In the genomic region with DNA sequence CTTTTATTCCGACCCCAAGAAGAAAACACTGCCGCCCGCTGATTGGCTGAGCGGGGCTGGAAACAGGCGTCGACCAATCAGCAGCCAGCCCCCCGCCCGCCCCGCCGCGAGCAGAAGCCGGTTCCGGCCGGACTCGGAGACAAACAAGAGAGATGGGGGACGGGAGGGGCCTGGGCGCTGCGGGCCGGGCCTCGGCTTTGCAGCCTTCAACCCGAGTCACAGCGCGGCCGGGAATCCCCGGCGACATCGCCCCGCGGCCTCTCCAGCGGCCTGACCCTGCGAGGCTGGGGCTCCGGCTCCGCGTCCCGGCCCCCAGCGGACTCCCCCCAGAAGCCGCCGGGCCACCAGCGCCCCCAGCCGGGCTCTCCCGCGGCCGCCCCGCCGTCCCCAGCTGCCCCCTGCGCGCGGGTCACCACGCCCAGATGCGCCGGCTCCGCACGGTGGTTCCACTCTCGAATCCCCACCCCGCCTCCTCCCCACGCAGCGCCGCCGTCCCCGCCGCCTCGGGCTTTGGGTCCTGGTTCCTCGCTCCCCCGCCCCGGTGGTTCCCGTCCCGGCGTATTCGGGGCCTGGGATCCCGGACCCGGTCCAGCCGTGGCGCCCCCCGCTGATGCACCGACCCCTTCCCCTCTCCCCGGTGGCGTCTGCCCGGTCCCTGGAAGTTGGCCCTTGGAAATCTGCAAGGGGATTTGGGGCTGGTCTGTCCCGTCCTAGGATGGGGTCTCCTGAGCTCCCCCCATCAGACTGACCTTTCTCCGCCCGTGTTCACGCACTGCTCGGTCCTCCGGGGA, we compare ENCODE assay signal across 8 cellular contexts. TPM values are rescaled to one million over a fixed set of nuclear protein-coding genes. Genes with fewer than 3 reads are reported as not detected.
DNase-seq lines count a peak whose midpoint lies in the region; TF ChIP-seq lines count a peak whose summit lies in the region.

No MANE protein-coding gene starts in this region.

- H3K27me3 ChIP-seq in SK-N-SH (ENCODE audit: insufficient read depth) (no peaks in the 10 kb centered on the region), suprapubic skin (no peaks in the 10 kb centered on the region)

- CTCF ChIA-PET in HEK293T (lab: Yijun Ruan, JAX) = interaction anchor here (0.7 to 3.4 kb wide), 4 partner anchors 10 to 205 kb away, joined by 3 to 43 read pairs (median 6); no protein-coding TSS in a partner anchor
- CTCF ChIA-PET in SK-N-SH (lab: Yijun Ruan, JAX) = interaction anchor here (0.6 to 4.0 kb wide), 13 partner anchors 11 to 360 kb away, joined by 3 to 42 read pairs (median 4); a partner anchor contains a TSS

- TF ChIP-seq RAD21 in SK-N-SH (IDR thresholded peaks at IDR 0.05; ENCODE audit: low read length) = peak; percentile 22; the same call in 1 of the 2 replicates

- H3K4me1 ChIP-seq in SK-N-SH (ENCODE audit: control insufficient read depth in 1 of 2, insufficient read depth in 2 of 2, low read depth in 1 of 2, low read length in 1 of 2) = peaks cover 3 to 13% of the 10 kb centered on the region in 2 experiments; a peak in 2 of 4 replicates
- H3K4me1 ChIP-seq in suprapubic skin = peaks cover 48% of the 10 kb centered on the region

- TF ChIP-seq POLR2A in suprapubic skin (IDR thresholded peaks at IDR 0.05) = peak in 1 of 2 donors; percentile 8

- no peaks in the 10 kb centered on the region for H3K27me3 Mint-ChIP-seq in activated naive CD4-positive, alpha-beta T cell treated with anti-CD3 and anti-CD28 coated beads, Interleukin-2, amount 50 U/mL, for 24 hours

- 2% methylated on average over 47 of the region's 84 CpGs for WGBS in SK-N-SH (ENCODE audit: low lambda C conversion rate)
- WGBS in suprapubic skin = 7% methylated on average over 7 of the region's 84 CpGs

- TF ChIP-seq CTCF in SK-N-SH (IDR thresholded peaks at IDR 0.05) (peak; percentile 54), suprapubic skin (IDR thresholded peaks at IDR 0.05) (peak; percentile 9 to 32)

- H4K20me1 ChIP-seq in SK-N-SH (ENCODE audit: insufficient read depth) = no peaks in the 10 kb centered on the region

- no peaks in the 10 kb centered on the region for H3K36me3 ChIP-seq in SK-N-SH (replicated peaks in 1 of 2; ENCODE audit: control insufficient read depth in 1 of 2, insufficient read depth in 2 of 2, low read length in 1 of 2)
- no peaks in the 10 kb centered on the region for H3K36me3 ChIP-seq in suprapubic skin

- H3K36me3 Mint-ChIP-seq in activated naive CD4-positive, alpha-beta T cell treated with anti-CD3 and anti-CD28 coated beads, Interleukin-2, amount 50 U/mL, for 24 hours = no peaks in the 10 kb centered on the region

- no peaks in the 10 kb centered on the region for H3F3A ChIP-seq in SK-N-SH (replicated peaks; ENCODE audit: insufficient read depth)

- H3K9me3 Mint-ChIP-seq in activated naive CD4-positive, alpha-beta T cell treated with anti-CD3 and anti-CD28 coated beads, Interleukin-2, amount 50 U/mL, for 24 hours = no peaks in the 10 kb centered on the region

- peak overlapping the region; percentile 94 for H3K4me3 Mint-ChIP-seq in activated naive CD4-positive, alpha-beta T cell treated with anti-CD3 and anti-CD28 coated beads, Interleukin-2, amount 50 U/mL, for 24 hours

- H3K4me3 ChIP-seq in SK-N-SH (ENCODE audit: low read depth in 2 of 2, low read length in 1 of 2) = peak overlapping the region; percentile 84 to 96
- H3K4me3 ChIP-seq in suprapubic skin = peak overlapping the region; percentile 86

- H3K27ac Mint-ChIP-seq in activated naive CD4-positive, alpha-beta T cell treated with anti-CD3 and anti-CD28 coated beads, Interleukin-2, amount 50 U/mL, for 24 hours = peak overlapping the region; percentile 93

- H2AFZ ChIP-seq in SK-N-SH (ENCODE audit: low read depth) = peak overlapping the region; percentile 88

- POLR2A ChIA-PET in HEK293T (lab: Yijun Ruan, JAX) = interaction anchor here (0.7 to 3.1 kb wide), 6 partner anchors 10 to 113 kb away, joined by 3 to 18 read pairs (median 6); a partner anchor contains a TSS
- POLR2A ChIA-PET in SK-N-SH (lab: Yijun Ruan, JAX) = interaction anchor here (0.8 to 2.2 kb wide), 5 partner anchors 10 to 141 kb away, joined by 3 to 12 read pairs (median 5); a partner anchor contains a TSS

- H3K9me2 ChIP-seq in SK-N-SH = no peaks in the 10 kb centered on the region

- H3K79me2 ChIP-seq in SK-N-SH (ENCODE audit: insufficient read depth) = no peaks in the 10 kb centered on the region

- H3K9ac ChIP-seq in SK-N-SH = peak overlapping the region; percentile 93

- peak overlapping the region; percentile 80 to 95 for H3K27ac ChIP-seq in SK-N-SH (ENCODE audit: low read depth in 2 of 2, low read length in 1 of 2)
- peak overlapping the region; percentile 86 for H3K27ac ChIP-seq in suprapubic skin

- no peaks in the 10 kb centered on the region for H3K9me3 ChIP-seq in SK-N-SH
- no peaks in the 10 kb centered on the region for H3K9me3 ChIP-seq in suprapubic skin

- peak overlapping the region; percentile 99 for H3K4me2 ChIP-seq in SK-N-SH

- peak in 1 of 2 experiments; percentile 50; a peak in 2 of 4 replicates for TF ChIP-seq EP300 in SK-N-SH (IDR thresholded peaks at IDR 0.05; ENCODE audit: borderline replicate concordance in 1 of 2, low read depth in 1 of 2, low read length in 1 of 2)
- TF ChIP-seq EP300 in suprapubic skin (IDR thresholded peaks at IDR 0.05) = no peak

- peaks cover 21% of the 10 kb centered on the region for H3K4me1 Mint-ChIP-seq in activated naive CD4-positive, alpha-beta T cell treated with anti-CD3 and anti-CD28 coated beads, Interleukin-2, amount 50 U/mL, for 24 hours

- DNase-seq in GF-D8 (lab: John Stamatoyannopoulos, UW) (peak; percentile 50), HEK293T (ENCODE audit: extremely low spot score) (peak; percentile 95), NCI-H1048 (lab: John Stamatoyannopoulos, UW) (peak; percentile 75), SK-N-SH (peak; percentile 99), globus pallidus (ENCODE audit: low spot score) (peak; percentile 97), occipital lobe (lab: John Stamatoyannopoulos, UW) (peak; percentile 95), suprapubic skin (ENCODE audit: low spot score in 2 of 2) (peak; percentile 96 to 98)

TF ChIP-seq in HEK293T, 16 proteins besides CTCF, POLR2A, EP300 and RAD21:
- TF ChIP-seq ARNT (IDR thresholded peaks at IDR 0.05) (no peak), HDGF (IDR thresholded peaks at IDR 0.05; ENCODE audit: borderline replicate concordance) (no peak), FOXM1 (IDR thresholded peaks at IDR 0.05; ENCODE audit: borderline replicate concordance) (peak; percentile 75; the same call in 1 of the 2 replicates)
- TF ChIP-seq, protein P1, sequence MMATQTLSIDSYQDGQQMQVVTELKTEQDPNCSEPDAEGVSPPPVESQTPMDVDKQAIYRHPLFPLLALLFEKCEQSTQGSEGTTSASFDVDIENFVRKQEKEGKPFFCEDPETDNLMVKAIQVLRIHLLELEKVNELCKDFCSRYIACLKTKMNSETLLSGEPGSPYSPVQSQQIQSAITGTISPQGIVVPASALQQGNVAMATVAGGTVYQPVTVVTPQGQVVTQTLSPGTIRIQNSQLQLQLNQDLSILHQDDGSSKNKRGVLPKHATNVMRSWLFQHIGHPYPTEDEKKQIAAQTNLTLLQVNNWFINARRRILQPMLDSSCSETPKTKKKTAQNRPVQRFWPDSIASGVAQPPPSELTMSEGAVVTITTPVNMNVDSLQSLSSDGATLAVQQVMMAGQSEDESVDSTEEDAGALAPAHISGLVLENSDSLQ (IDR thresholded peaks at IDR 0.05) = no peak

TF ChIP-seq in SK-N-SH, 30 proteins besides CTCF, POLR2A, EP300 and RAD21 (continues in another document):
- TF ChIP-seq, protein P2, sequence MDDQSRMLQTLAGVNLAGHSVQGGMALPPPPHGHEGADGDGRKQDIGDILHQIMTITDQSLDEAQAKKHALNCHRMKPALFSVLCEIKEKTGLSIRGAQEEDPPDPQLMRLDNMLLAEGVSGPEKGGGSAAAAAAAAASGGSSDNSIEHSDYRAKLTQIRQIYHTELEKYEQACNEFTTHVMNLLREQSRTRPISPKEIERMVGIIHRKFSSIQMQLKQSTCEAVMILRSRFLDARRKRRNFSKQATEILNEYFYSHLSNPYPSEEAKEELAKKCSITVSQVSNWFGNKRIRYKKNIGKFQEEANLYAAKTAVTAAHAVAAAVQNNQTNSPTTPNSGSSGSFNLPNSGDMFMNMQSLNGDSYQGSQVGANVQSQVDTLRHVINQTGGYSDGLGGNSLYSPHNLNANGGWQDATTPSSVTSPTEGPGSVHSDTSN (IDR thresholded peaks at IDR 0.05) = no peak
- no peak for TF ChIP-seq TCF12 (IDR thresholded peaks at IDR 0.05)
- peak; percentile 25 for TF ChIP-seq CHD2 (IDR thresholded peaks at IDR 0.05; ENCODE audit: low read length, partially characterized antibody)
- TF ChIP-seq TAF1 (IDR thresholded peaks at IDR 0.05; ENCODE audit: borderline replicate concordance, low read depth, low read length) = peak; percentile 63; the same call in 1 of the 2 replicates
- TF ChIP-seq RFX5 (IDR thresholded peaks at IDR 0.05; ENCODE audit: low read length) = peak; percentile 95
- peak; percentile 75 for TF ChIP-seq RCOR1 (IDR thresholded peaks at IDR 0.05; ENCODE audit: low read length)
- peak; percentile 49 for TF ChIP-seq NRF1 (IDR thresholded peaks at IDR 0.05; ENCODE audit: low read depth, low read length)

RNA-seq across cellular contexts. Expression of a gene that starts 0.4 kb away (rescaled TPM):
- polyA plus RNA-seq in SK-N-SH (2012; rRNA removed) = 9.8 and 11.0 TPM in 2 replicates
- polyA plus RNA-seq in SK-N-SH (2012; cell fraction: cytosol; rRNA removed) = 4.7 and 8.6 TPM in 2 replicates
- 11.1 and 14.5 TPM in 2 replicates for polyA plus RNA-seq in SK-N-SH (2012; cell fraction: nucleus; rRNA removed)
- total RNA-seq in occipital lobe (15.1 TPM), suprapubic skin (10 to 100 TPM in 2 of 4 donors, 1 to 10 TPM in 2; 4.8 to 11.8 (median 10.6) TPM)

RNA-seq across cellular contexts. Expression of a gene that starts 16.5 kb away (rescaled TPM):
- polyA plus RNA-seq in SK-N-SH (2012; rRNA removed) = 0.39 TPM in 2 replicates
- polyA plus RNA-seq in SK-N-SH (2012; cell fraction: cytosol; rRNA removed) = 0.10 and 0.16 TPM in 2 replicates
- polyA plus RNA-seq in SK-N-SH (2012; cell fraction: nucleus; rRNA removed) = 2.0 and 3.6 TPM in 2 replicates
- 3.9 TPM for total RNA-seq in occipital lobe
- 10 to 100 TPM in 1 of 4 donors, 1 to 10 TPM in 3; 1.8 to 12.4 (median 4.6) TPM for total RNA-seq in suprapubic skin

RNA-seq across cellular contexts. Expression of a gene that starts 20.6 kb away (rescaled TPM):
- 3.8 and 4.5 TPM in 2 replicates for polyA plus RNA-seq in SK-N-SH (2012; rRNA removed)
- 2.7 and 3.0 TPM in 2 replicates for polyA plus RNA-seq in SK-N-SH (2012; cell fraction: cytosol; rRNA removed)
- 12.1 and 14.6 TPM in 2 replicates for polyA plus RNA-seq in SK-N-SH (2012; cell fraction: nucleus; rRNA removed)
- total RNA-seq in occipital lobe = 1.4 TPM
- 10 to 100 TPM; 11.9 to 26.0 (median 20.1) TPM for total RNA-seq in suprapubic skin

RNA-seq across cellular contexts. Expression of a gene that starts 55.6 kb away (rescaled TPM):
- 123 and 149 TPM in 2 replicates for polyA plus RNA-seq in SK-N-SH (2012; rRNA removed)
- polyA plus RNA-seq in SK-N-SH (2012; cell fraction: cytosol; rRNA removed) = 54.5 and 84.1 TPM in 2 replicates
- 251 and 315 TPM in 2 replicates for polyA plus RNA-seq in SK-N-SH (2012; cell fraction: nucleus; rRNA removed)
- total RNA-seq in occipital lobe (71.1 TPM), suprapubic skin (100 to 1,000 TPM; 186 to 341 (median 220) TPM)

Comparison
In these comparisons a context has a peak if more than half of its experiments do, and no peak if none do; other contexts are left out.
1. Peak in every context shown above with its lines: DNase-seq, H3K4me3 ChIP-seq and H3K27ac ChIP-seq.